Comparison of ENCODE assay signal across 8 cellular contexts in genomic region chr5:131795879-131796792, GRCh38. TPM values are rescaled to one million over a fixed set of nuclear protein-coding genes. Genes with fewer than 3 reads are reported as not detected.
DNase-seq lines count a peak whose midpoint lies in the region; ATAC-seq and TF ChIP-seq lines count a peak whose summit lies in the region.

No MANE protein-coding gene starts in this region.

- CTCF ChIA-PET in CD8-positive, alpha-beta T cell (lab: Charles Lee): interaction anchor here (1.3 kb wide), 1 partner anchor 206 kb away, joined by 3 read pairs; no protein-coding TSS in a partner anchor

- intact Hi-C loops in CD8-positive, alpha-beta T cell (cut with DNase I, micrococcal nuclease): loop anchor here (2.0 to 10.0 kb wide), 15 partner anchors 47 to 1255 kb away; partner anchors contain the start of genes HINT1 (in 2 of the 2), AFF4 (in 1 of the 2), CDC42SE2 (in 1 of the 2) and RAD50 (in 1 of the 2)

- TF ChIP-seq CTCF in CD8-positive, alpha-beta T cell (IDR thresholded peaks at IDR 0.05): no peak

- H3K36me3 ChIP-seq in CD8-positive, alpha-beta T cell (ENCODE audit: insufficient read depth, low read length): no peaks in the 10 kb centered on the region

- H3K9me3 ChIP-seq in CD8-positive, alpha-beta T cell (ENCODE audit: low read length): no peaks in the 10 kb centered on the region

- DNase-seq in CD8-positive, alpha-beta T cell: peak in 5 of 7 experiments; percentile 21 to 42 (median 28)
- DNase-seq in T follicular helper cell (ENCODE audit: low read depth): peak; percentile 10
- DNase-seq in T47D (ENCODE audit: low read depth in 1 of 2, low spot score in 1 of 2): peak; percentile 60 to 72
- DNase-seq in iPS-NIHi11 (ENCODE audit: low spot score): peak; percentile 60
- DNase-seq in NCI-H1436 treated with DMSO at 0.1 percent for 48 hours (lab: John Stamatoyannopoulos, UW): no peak

- peak overlapping the region; percentile 98 for H3K27ac Mint-ChIP-seq in CD8-positive, alpha-beta T cell

- H3K4me3 Mint-ChIP-seq in CD8-positive, alpha-beta T cell: peak overlapping the region; percentile 97

- no peaks in the 10 kb centered on the region for H3K27me3 Mint-ChIP-seq in CD8-positive, alpha-beta T cell (ENCODE audit: low read depth)

- POLR2A ChIA-PET in CD8-positive, alpha-beta T cell (lab: Charles Lee): interaction anchor here (1.0 to 1.4 kb wide), 4 partner anchors 160 to 1256 kb away, joined by 3 to 15 read pairs (median 3); partner anchors contain the start of gene HSPA4

- no peaks in the 10 kb centered on the region for H3K9me3 Mint-ChIP-seq in CD8-positive, alpha-beta T cell

- peaks cover 43% of the 10 kb centered on the region for H3K4me1 Mint-ChIP-seq in CD8-positive, alpha-beta T cell (ENCODE audit: low read depth)

- in situ Hi-C loops in T47D (cut with HindIII; ENCODE audit: low pct_unique_long_range_greater_than_20kb, low sequenced_read_pairs): no loop called here

- H3K4me3 ChIP-seq in CD8-positive, alpha-beta T cell (ENCODE audit: low read depth, low read length): peak overlapping the region; percentile 90
- H3K4me3 ChIP-seq in skin epidermis: peak overlapping the region; percentile 70 to 99 (median 96)

- H3K4me1 ChIP-seq in CD8-positive, alpha-beta T cell (ENCODE audit: insufficient read depth, low read length): peaks cover 25% of the 10 kb centered on the region

- no peaks in the 10 kb centered on the region for H3K27me3 ChIP-seq in CD8-positive, alpha-beta T cell (ENCODE audit: insufficient read depth, low read length)

- peak overlapping the region; percentile 88 for H3K27ac ChIP-seq in CD8-positive, alpha-beta T cell (ENCODE audit: low read depth, low read length)
- H3K27ac ChIP-seq in skin epidermis: peak overlapping the region; percentile 87 to 100 (median 99)

- peaks cover 22% of the 10 kb centered on the region for H3K36me3 Mint-ChIP-seq in CD8-positive, alpha-beta T cell

- ATAC-seq in CD8-positive, alpha-beta T cell: peak; percentile 7
- ATAC-seq in GM19438 (IDR thresholded peaks at IDR 0.05; ENCODE audit: low read depth, unreplicated experiment) (peak; percentile 22), HG03520 (IDR thresholded peaks at IDR 0.05; ENCODE audit: unreplicated experiment) (peak; percentile 21)

RNA-seq across cellular contexts. Expression of gene FNIP1, which starts 0.7 kb away (rescaled TPM):
- total RNA-seq in CD8-positive, alpha-beta T cell: 10 to 100 TPM; 29.4 to 29.7 TPM
